ENCODE assay signal across 29 cellular contexts in the genomic region with DNA sequence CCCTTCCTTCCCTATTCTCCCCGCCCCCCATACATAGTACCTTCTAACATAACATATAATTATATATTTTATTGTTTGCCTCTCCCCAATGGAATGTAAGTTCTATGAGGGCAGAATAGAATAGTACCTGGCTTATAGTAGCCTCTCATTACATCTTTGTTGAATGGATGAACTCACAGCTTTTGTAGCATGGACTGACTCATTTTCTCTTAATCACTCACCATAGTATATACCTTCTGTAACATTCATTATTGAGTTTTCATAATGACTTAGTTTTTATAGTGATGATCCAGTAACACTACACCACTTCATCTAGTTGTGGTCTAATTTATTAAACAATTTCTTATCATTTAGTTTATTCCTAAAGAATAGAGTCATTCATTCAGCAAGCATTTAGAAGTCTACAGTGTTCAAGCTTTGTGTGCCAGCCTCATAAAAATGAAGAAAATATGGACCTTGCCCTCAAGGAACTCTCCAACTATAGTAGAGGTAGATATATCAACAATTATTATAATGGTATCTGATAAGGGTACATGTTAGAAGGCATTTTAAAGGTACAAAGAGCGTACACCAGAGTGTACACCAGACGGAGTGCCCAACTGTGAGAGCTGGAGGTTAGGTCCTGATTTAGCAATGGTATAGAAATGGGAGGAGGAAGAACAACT. TPM values are rescaled to one million over a fixed set of nuclear protein-coding genes. Genes with fewer than 3 reads are reported as not detected.
DNase-seq lines count a peak whose midpoint lies in the region; ATAC-seq, FAIRE-seq and TF ChIP-seq lines count a peak whose summit lies in the region.
"Had no signal": no experiment of that assay in that cellular context is flagged by ENCODE, and none has a peak within 500 bp of the region (broad histone marks: within the 10 kb centered on the region; RNA-seq: fewer than 3 reads in every experiment).

No MANE protein-coding gene starts in this region.

- H2AFZ ChIP-seq in GM12878 (ENCODE audit: control insufficient read depth, low read depth, low read length): no peak overlapping the region

- TF ChIP-seq POLR2A in GM12878 (IDR thresholded peaks at IDR 0.05; ENCODE audit: low read depth, low read length): no peak
- no peak for TF ChIP-seq POLR2A in transverse colon (IDR thresholded peaks at IDR 0.05)

- no peaks in the 10 kb centered on the region for H3K4me1 ChIP-seq in GM12878 (ENCODE audit: control insufficient read depth, insufficient read depth, low read length)
- H3K4me1 ChIP-seq in pancreas: peaks cover 8 to 12% (median 9%) of the 10 kb centered on the region in 3 donors
- peaks cover 0 to 28% (median 12%) of the 10 kb centered on the region in 4 donors for H3K4me1 ChIP-seq in transverse colon
- H3K4me1 ChIP-seq: A549, thyroid gland had no signal

- H3K9ac ChIP-seq in GM12878 (ENCODE audit: control insufficient read depth, insufficient read depth, low read length): no peak overlapping the region

- in situ Hi-C loops in GM12878 (cut with MboI): no loop called here
- in situ Hi-C loops in transverse colon (cut with MboI; ENCODE audit: low pct_ligation_motif_present in 1 of 4, low pct_unique_long_range_greater_than_20kb in 1 of 4, low sequenced_read_pairs in 3 of 4): no loop called here

- CTCF ChIA-PET in activated CD8-positive, alpha-beta T cell treated with anti-CD3 and anti-CD28 coated beads for 36 hours (lab: Charles Lee): no interaction called here
- CTCF ChIA-PET in activated CD8-positive, alpha-beta T cell treated with anti-CD3 and anti-CD28 coated beads, Interleukin-2, amount 10 ng/mL, durations not matched to agents 7 days and 5 days (lab: Charles Lee): no interaction called here
- CTCF ChIA-PET in GM12878 (lab: Yijun Ruan, JAX): interaction anchor here (0.6 to 1.5 kb wide), 3 partner anchors 9 to 950 kb away, joined by 3 to 4 read pairs (median 3); no protein-coding TSS in a partner anchor

- TF ChIP-seq CTCF in activated CD8-positive, alpha-beta T cell treated with anti-CD3 and anti-CD28 coated beads for 36 hours (IDR thresholded peaks at IDR 0.05): no peak
- TF ChIP-seq CTCF in GM12878 (IDR thresholded peaks at IDR 0.05 in 2 of 3, conservative IDR thresholded peaks at IDR 0.05 in 1 of 3; ENCODE audit: control insufficient read depth in 2 of 3, extremely low read depth in 1 of 3, insufficient read depth in 1 of 3, low read depth in 3 of 3, low read length in 3 of 3) (no peak), pancreas (IDR thresholded peaks at IDR 0.05) (no peak), transverse colon (IDR thresholded peaks at IDR 0.05) (no peak)

- intact Hi-C loops in activated CD8-positive, alpha-beta T cell treated with anti-CD3 and anti-CD28 coated beads for 36 hours (cut with micrococcal nuclease): no loop called here
- intact Hi-C loops in GM12878 (cut with micrococcal nuclease; ENCODE audit: unreplicated experiment): no loop called here
- intact Hi-C loops in pancreas (cut with DNase I): no loop called here
- intact Hi-C loops in transverse colon (cut with DNase I; ENCODE audit: low total_unique reads): no loop called here

- peaks cover 11% of the 10 kb centered on the region for H3K9me3 Mint-ChIP-seq in activated CD8-positive, alpha-beta T cell treated with anti-CD3 and anti-CD28 coated beads for 36 hours
- H3K9me3 Mint-ChIP-seq in activated CD8-positive, alpha-beta T cell treated with anti-CD3 and anti-CD28 coated beads, Interleukin-2, amount 10 ng/mL, durations not matched to agents 7 days and 5 days (ENCODE audit: insufficient read depth): no peaks in the 10 kb centered on the region

- H3K27ac Mint-ChIP-seq in activated CD8-positive, alpha-beta T cell treated with anti-CD3 and anti-CD28 coated beads for 36 hours: peak overlapping the region; percentile 89
- H3K27ac Mint-ChIP-seq in activated CD8-positive, alpha-beta T cell treated with anti-CD3 and anti-CD28 coated beads, Interleukin-2, amount 10 ng/mL, durations not matched to agents 7 days and 5 days: no peak overlapping the region

- SMC1A ChIA-PET in GM12878 (lab: Charles Lee; ENCODE audit: uncharacterized antibody, unreplicated experiment): interaction anchor here (0.8 to 3.1 kb wide), 7 partner anchors 8 to 139 kb away, joined by 3 to 16 read pairs (median 3); no protein-coding TSS in a partner anchor

- no peaks in the 10 kb centered on the region for H3K27me3 Mint-ChIP-seq in activated CD8-positive, alpha-beta T cell treated with anti-CD3 and anti-CD28 coated beads for 36 hours
- H3K27me3 Mint-ChIP-seq in activated CD8-positive, alpha-beta T cell treated with anti-CD3 and anti-CD28 coated beads, Interleukin-2, amount 10 ng/mL, durations not matched to agents 7 days and 5 days (ENCODE audit: low read depth): no peaks in the 10 kb centered on the region
- H3K27me3 Mint-ChIP-seq: CD4-positive, alpha-beta memory T cell; memory B cell had no signal

- WGBS in GM12878 (ENCODE audit: insufficient coverage, insufficient replicate concordance, low lambda C conversion rate, missing lambda C conversion rate): 98% methylated on average over 3 of the region's 3 CpGs
- WGBS in pancreas, 2 donors: 77 to 85% methylated on average over 3 of the region's 3 CpGs
- WGBS in transverse colon (ENCODE audit: low coverage in 1 of 2), 2 donors: 50 to 64% methylated on average over 3 of the region's 3 CpGs

- H3K4me3 ChIP-seq in GM12878 (no peak overlapping the region), pancreas (no peak overlapping the region), transverse colon (no peak overlapping the region)
- H3K4me3 ChIP-seq: A549, gastroesophageal sphincter, K562, SK-N-MC, stomach, thyroid gland had no signal

- H3K4me3 Mint-ChIP-seq in activated CD8-positive, alpha-beta T cell treated with anti-CD3 and anti-CD28 coated beads for 36 hours: no peak overlapping the region
- H3K4me3 Mint-ChIP-seq in activated CD8-positive, alpha-beta T cell treated with anti-CD3 and anti-CD28 coated beads, Interleukin-2, amount 10 ng/mL, durations not matched to agents 7 days and 5 days: no peak overlapping the region
- H3K4me3 Mint-ChIP-seq: memory B cell had no signal

- H3K79me2 ChIP-seq in GM12878 (ENCODE audit: control insufficient read depth, insufficient read depth, low read length): peaks cover 36% of the 10 kb centered on the region

- POLR2A ChIA-PET in activated CD8-positive, alpha-beta T cell treated with anti-CD3 and anti-CD28 coated beads for 36 hours (lab: Charles Lee): interaction anchor here (1.0 kb wide), 1 partner anchor 57 kb away, joined by 3 read pairs; no protein-coding TSS in a partner anchor
- POLR2A ChIA-PET in activated CD8-positive, alpha-beta T cell treated with anti-CD3 and anti-CD28 coated beads, Interleukin-2, amount 10 ng/mL, durations not matched to agents 7 days and 5 days (lab: Charles Lee): no interaction called here
- POLR2A ChIA-PET in GM12878 (lab: Charles Lee): no interaction called here

- H3K27ac ChIP-seq in GM12878 (ENCODE audit: control insufficient read depth, insufficient read depth): no peak overlapping the region
- no peak overlapping the region for H3K27ac ChIP-seq in pancreas
- H3K27ac ChIP-seq in transverse colon: no peak overlapping the region
- H3K27ac ChIP-seq: A549, gastroesophageal sphincter, SK-N-MC, stomach, thyroid gland had no signal

- RAD21 ChIA-PET in GM12878 (lab: Charles Lee; ENCODE audit: unreplicated experiment): interaction anchor here (1.9 kb wide), 1 partner anchor 57 kb away, joined by 5 read pairs; no protein-coding TSS in a partner anchor

- ATAC-seq in activated CD8-positive, alpha-beta T cell treated with anti-CD3 and anti-CD28 coated beads for 36 hours: peak; percentile 84
- ATAC-seq in activated CD8-positive, alpha-beta T cell treated with anti-CD3 and anti-CD28 coated beads, Interleukin-2, amount 10 ng/mL, durations not matched to agents 7 days and 5 days: no peak
- ATAC-seq in GM12878: peak; percentile 69
- ATAC-seq in pancreas: no peak
- ATAC-seq: A549, gastroesophageal sphincter, K562 had no signal

- H4K20me1 ChIP-seq in GM12878 (ENCODE audit: control insufficient read depth, insufficient read depth): no peaks in the 10 kb centered on the region

- no TSS peak for BruUV-seq in GM12878 (replicated peaks; lab: Mats Ljungman, UMichigan)

- peaks cover 15% of the 10 kb centered on the region for H3K36me3 Mint-ChIP-seq in activated CD8-positive, alpha-beta T cell treated with anti-CD3 and anti-CD28 coated beads for 36 hours (ENCODE audit: low read depth)
- peaks cover 2% of the 10 kb centered on the region for H3K36me3 Mint-ChIP-seq in activated CD8-positive, alpha-beta T cell treated with anti-CD3 and anti-CD28 coated beads, Interleukin-2, amount 10 ng/mL, durations not matched to agents 7 days and 5 days (ENCODE audit: low read depth)

- H3K27me3 ChIP-seq in GM12878 (replicated peaks in 1 of 2; ENCODE audit: control insufficient read depth in 2 of 2, insufficient read depth in 2 of 2, low read length in 1 of 2) (no peaks in the 10 kb centered on the region), pancreas (no peaks in the 10 kb centered on the region), transverse colon (no peaks in the 10 kb centered on the region)
- H3K27me3 ChIP-seq: gastroesophageal sphincter, stomach, thyroid gland had no signal

- DNase-seq in activated CD8-positive, alpha-beta T cell treated with anti-CD3 and anti-CD28 coated beads for 36 hours: no peak
- DNase-seq in activated CD8-positive, alpha-beta T cell treated with anti-CD3 and anti-CD28 coated beads, Interleukin-2, amount 10 ng/mL, durations not matched to agents 7 days and 5 days: no peak
- DNase-seq in HT-29 (ENCODE audit: low spot score): peak; percentile 27
- DNase-seq in GM12878 (ENCODE audit: low read depth, low spot score): no peak
- no peak for DNase-seq in pancreas
- DNase-seq in transverse colon: no peak
- no peak for DNase-seq in GM19239 (ENCODE audit: insufficient read length, low spot score)
- no peak for DNase-seq in NCI-H510A (lab: John Stamatoyannopoulos, UW)
- DNase-seq: activated CD4-positive, alpha-beta T cell treated with anti-CD3 and anti-CD28 coated beads for 1 hour; activated gamma-delta T cell treated with Interleukin-2 at 50 U/mL for 16 hours; AML-193; anterior cingulate cortex; caudate nucleus; CD4-positive, alpha-beta memory T cell; HCEC 1CT; hippocampal formation; NCI-H1417; NCI-H2107; NCI-H446 treated with DMSO at 0.1 percent for 48 hours; stimulated activated CD4-positive, alpha-beta T cell treated with anti-CD3 and anti-CD28 coated beads, Interleukin-15, amount 100 ng/mL, for 24 hours; stomach; thyroid gland had no signal

- TF ChIP-seq RAD21 in GM12878 (IDR thresholded peaks at IDR 0.05; ENCODE audit: insufficient read depth, low read depth, low read length): no peak

- H3K36me3 ChIP-seq in GM12878 (ENCODE audit: control insufficient read depth in 2 of 2, insufficient read depth in 2 of 2, low read length in 1 of 2) (no peaks in the 10 kb centered on the region), pancreas (no peaks in the 10 kb centered on the region), transverse colon (no peaks in the 10 kb centered on the region)
- H3K36me3 ChIP-seq: gastroesophageal sphincter, thyroid gland had no signal

- H3K9me3 ChIP-seq in GM12878 (replicated peaks; ENCODE audit: control insufficient read depth, insufficient read depth, low read length) (no peaks in the 10 kb centered on the region; the same call in none of the 3 replicates), pancreas (no peaks in the 10 kb centered on the region), transverse colon (peaks cover 0 to 9% of the 10 kb centered on the region in 2 donors)
- H3K9me3 ChIP-seq: A549, gastroesophageal sphincter, stomach, thyroid gland had no signal

- H3K4me2 ChIP-seq in GM12878 (ENCODE audit: control insufficient read depth, insufficient read depth): no peak overlapping the region
- H3K4me2 ChIP-seq: A549 had no signal

- peaks cover 59% of the 10 kb centered on the region for H3K4me1 Mint-ChIP-seq in activated CD8-positive, alpha-beta T cell treated with anti-CD3 and anti-CD28 coated beads for 36 hours (ENCODE audit: low read depth)
- peaks cover 22% of the 10 kb centered on the region for H3K4me1 Mint-ChIP-seq in activated CD8-positive, alpha-beta T cell treated with anti-CD3 and anti-CD28 coated beads, Interleukin-2, amount 10 ng/mL, durations not matched to agents 7 days and 5 days (ENCODE audit: low read depth)

- FAIRE-seq in GM12878 (lab: Jason Lieb, UNC) (no peak), pancreas (lab: Jason Lieb, UNC) (peak; percentile 37), GM19239 (lab: Jason Lieb, UNC) (no peak)
- FAIRE-seq: A549, endometrium, HTR-8/SVneo, K562 had no signal

- TF ChIP-seq EP300 in GM12878 (IDR thresholded peaks at IDR 0.05; ENCODE audit: borderline replicate concordance in 1 of 2, control insufficient read depth in 1 of 2, low read depth in 2 of 2, low read length in 2 of 2) (no peak), transverse colon (IDR thresholded peaks at IDR 0.05; ENCODE audit: low read depth) (no peak)

RNA-seq across cellular contexts. Expression of a gene that starts 31.1 kb away (rescaled TPM):
- 10 to 100 TPM; 16.8 to 17.1 TPM for total RNA-seq in activated CD8-positive, alpha-beta T cell treated with anti-CD3 and anti-CD28 coated beads for 36 hours
- 10 to 100 TPM; 14.5 to 14.7 TPM for total RNA-seq in activated CD8-positive, alpha-beta T cell treated with anti-CD3 and anti-CD28 coated beads, Interleukin-2, amount 10 ng/mL, durations not matched to agents 7 days and 5 days
- 2.9 and 4.0 TPM in 2 replicates for total RNA-seq in HT-29 (2014; rRNA removed; shearing (Covaris generic))
- 60.6 and 70.3 TPM in 2 replicates for total RNA-seq in GM12878 (2013; cell fraction: nucleolus; rRNA removed)
- 7.1 and 8.0 TPM in 2 replicates for total RNA-seq in GM12878 (2014; rRNA removed)
- 7.9 and 8.3 TPM in 2 replicates for total RNA-seq in GM12878 (2014; rRNA removed; fragmentation: Illumina TruSeq; extraction: Trizol)
- total RNA-seq in GM12878 (2021): 6.3 and 7.3 TPM in 2 replicates
- 7.8 TPM for polyA plus RNA-seq in GM12878 (2011; ENCODE audit: low read depth)
- polyA plus RNA-seq in GM12878 (2011; rRNA removed): 32.0 and 35.6 TPM in 2 replicates
- 23.4 and 24.4 TPM in 2 replicates for polyA plus RNA-seq in GM12878 (2011; cell fraction: cytosol; rRNA removed)
- polyA plus RNA-seq in GM12878 (2011; cell fraction: nucleus; rRNA removed): 24.2 and 27.9 TPM in 2 replicates
- polyA plus RNA-seq in GM12878 (2012): 9.6 and 10.4 TPM in 2 replicates
- 8.7 and 9.4 TPM in 2 replicates for polyA plus RNA-seq in GM12878 (2014; fragmentation: Illumina TruSeq; extraction: Trizol)
- polyA plus RNA-seq in GM12878 (2014; fragmentation: Nextera tagmentation; extraction: Ambion mirVana): 1 to 10 TPM; 1.9 to 3.3 TPM
- polyA plus RNA-seq in GM12878 (2014; rRNA removed): 4.8 and 5.1 TPM in 2 replicates
- 1 to 10 TPM; 1.8 to 2.4 TPM for polyA plus RNA-seq in GM12878 (2016; fragmentation: Nextera tagmentation; extraction: Ambion mirVana)
- polyA minus RNA-seq in GM12878 (2011; rRNA and poly(A)+ RNA removed): 88.3 and 108 TPM in 2 replicates
- polyA minus RNA-seq in GM12878 (2011; cell fraction: cytosol; rRNA and poly(A)+ RNA removed): 19.0 and 19.9 TPM in 2 replicates
- polyA minus RNA-seq in GM12878 (2011; cell fraction: nucleus; rRNA and poly(A)+ RNA removed): 60.0 and 123 TPM in 2 replicates
- 10 to 100 TPM; 14.9 to 27.0 (median 17.8) TPM for total RNA-seq in pancreas
- polyA plus RNA-seq in pancreas: 10 to 100 TPM in 1 of 2 donors, 1 to 10 TPM in 1; 6.2 to 10.9 TPM
- 10 to 100 TPM; 32.9 to 56.5 (median 47.9) TPM for total RNA-seq in transverse colon

Comparison
In these comparisons a context has a peak if more than half of its experiments do, and no peak if none do; other contexts are left out.
1. ATAC-seq: peak in activated CD8-positive, alpha-beta T cell treated with anti-CD3 and anti-CD28 coated beads for 36 hours (single experiment) and GM12878 (single experiment); none in activated CD8-positive, alpha-beta T cell treated with anti-CD3 and anti-CD28 coated beads, Interleukin-2, amount 10 ng/mL, durations not matched to agents 7 days and 5 days (single experiment) and pancreas (0 of 4).